Comparison of ENCODE assay signal across 19 cellular contexts in the genomic region with DNA sequence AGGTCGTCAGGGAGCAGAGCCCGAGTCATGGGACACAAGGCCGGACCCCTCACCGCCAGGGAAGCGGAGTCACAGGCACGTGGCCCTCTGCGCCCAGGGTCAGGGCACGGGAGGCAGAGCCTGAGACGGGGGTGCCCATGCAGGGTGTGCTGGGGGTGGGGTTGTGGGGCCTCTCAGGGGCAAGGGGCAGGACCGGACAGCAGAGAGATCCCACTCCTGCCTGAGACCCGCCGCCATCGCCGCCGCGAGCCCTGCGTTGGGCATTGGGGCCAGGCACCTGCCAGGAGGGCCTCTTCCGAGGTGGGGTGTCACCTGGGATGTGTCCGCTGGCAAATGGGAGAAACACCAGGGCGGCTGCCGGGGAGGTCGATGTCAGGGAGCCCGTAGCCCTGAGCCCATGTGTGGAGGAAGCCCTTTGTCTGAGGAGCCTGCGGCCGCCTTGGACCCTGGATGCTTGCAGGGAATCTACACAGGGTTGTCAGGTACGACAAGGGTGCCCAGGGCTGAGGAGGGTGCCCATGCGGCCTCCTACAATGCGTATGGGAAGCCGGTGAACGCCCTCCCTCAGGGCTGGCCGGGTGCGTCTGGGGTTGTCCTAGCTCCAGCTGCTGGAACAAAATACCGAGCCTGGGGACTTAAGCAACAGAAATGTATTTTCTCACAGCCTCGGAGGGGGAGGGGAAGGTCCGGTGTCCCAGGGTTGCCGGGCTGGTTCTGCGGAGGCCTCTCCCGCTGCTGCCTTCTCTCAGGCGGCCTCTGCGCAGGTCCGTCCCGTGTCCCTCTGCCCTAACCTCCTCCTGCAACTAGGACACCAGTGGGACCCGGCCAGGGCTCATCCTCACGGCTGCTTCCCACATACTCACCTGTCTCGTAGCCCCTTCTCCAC. TPM values are rescaled to one million over a fixed set of nuclear protein-coding genes. Genes with fewer than 3 reads are reported as not detected.
DNase-seq lines count a peak whose midpoint lies in the region; ATAC-seq and TF ChIP-seq lines count a peak whose summit lies in the region.
"Had no signal": no experiment of that assay in that cellular context is flagged by ENCODE, and none has a peak within 500 bp of the region (broad histone marks: within the 10 kb centered on the region; RNA-seq: fewer than 3 reads in every experiment).

No MANE protein-coding gene starts in this region.

- peak overlapping the region; percentile 79 to 90 for H3K27ac ChIP-seq in breast epithelium
- peak overlapping the region; percentile 75 for H3K27ac ChIP-seq in left ventricle myocardium inferior (replicated peaks)
- H3K27ac ChIP-seq: SK-N-MC, tibial artery had no signal

- H3K4me1 ChIP-seq in breast epithelium (peaks cover 0 to 7% of the 10 kb centered on the region in 2 donors), left ventricle myocardium inferior (peaks cover 4% of the 10 kb centered on the region)

- BruUV-seq in MCF 10A (replicated peaks; lab: Mats Ljungman, UMichigan): no TSS peak

- no peaks in the 10 kb centered on the region for H3K36me3 Mint-ChIP-seq in MCF 10A (ENCODE audit: insufficient read depth, unreplicated experiment)
- no peaks in the 10 kb centered on the region for H3K36me3 Mint-ChIP-seq in naive B cell
- no peaks in the 10 kb centered on the region for H3K36me3 Mint-ChIP-seq in type B pancreatic cell
- H3K36me3 Mint-ChIP-seq: natural killer cell treated with Interleukin-12 subunit alpha and Interleukin-12 subunit beta and Interleukin-15 and Interleukin-18, amount 100 ng/mL, for 72 hours had no signal

- H3K4me3 Mint-ChIP-seq in MCF 10A (ENCODE audit: unreplicated experiment): no peak overlapping the region
- no peak overlapping the region for H3K4me3 Mint-ChIP-seq in naive B cell
- peak overlapping the region; percentile 28 for H3K4me3 Mint-ChIP-seq in type B pancreatic cell
- no peak overlapping the region for H3K4me3 Mint-ChIP-seq in stimulated activated naive CD8-positive, alpha-beta T cell treated with anti-CD3 and anti-CD28 coated beads, Interleukin-15, amount 100 ng/mL, for 72 hours
- H3K4me3 Mint-ChIP-seq: natural killer cell treated with Interleukin-12 subunit alpha and Interleukin-12 subunit beta and Interleukin-15 and Interleukin-18, amount 100 ng/mL, for 72 hours had no signal

- H3K27ac Mint-ChIP-seq in MCF 10A (ENCODE audit: low read depth, unreplicated experiment) (no peak overlapping the region), naive B cell (peak overlapping the region; percentile 37 to 99 (median 80)), type B pancreatic cell (no peak overlapping the region)
- no peak overlapping the region for H3K27ac Mint-ChIP-seq in stimulated activated naive CD8-positive, alpha-beta T cell treated with anti-CD3 and anti-CD28 coated beads, Interleukin-15, amount 100 ng/mL, for 72 hours

- no peak for TF ChIP-seq POLR2A in breast epithelium (IDR thresholded peaks at IDR 0.05)

- peaks cover 0 to 6% of the 10 kb centered on the region in 2 donors for H3K27me3 ChIP-seq in breast epithelium
- H3K27me3 ChIP-seq in left ventricle myocardium inferior (ENCODE audit: low read depth): peaks cover 44% of the 10 kb centered on the region

- DNase-seq in breast epithelium (ENCODE audit: low spot score in 2 of 2): peak; percentile 62 to 85
- no peak for DNase-seq in MCF 10A (ENCODE audit: unreplicated experiment)
- no peak for DNase-seq in left ventricle myocardium inferior
- no peak for DNase-seq in naive B cell
- no peak for DNase-seq in type B pancreatic cell (ENCODE audit: extremely low spot score, unreplicated experiment)
- no peak for DNase-seq in stimulated activated naive CD8-positive, alpha-beta T cell treated with anti-CD3 and anti-CD28 coated beads, Interleukin-15, amount 100 ng/mL, for 72 hours
- no peak for DNase-seq in activated naive CD4-positive, alpha-beta T cell (lab: John Stamatoyannopoulos, UW)
- DNase-seq: GOT3, NCI-H2029, NCI-H524 treated with DMSO at 0.1 percent for 48 hours, tibial artery had no signal

- H3K4me3 ChIP-seq in breast epithelium (peak overlapping the region in 1 of 3 donors; percentile 39), left ventricle myocardium inferior (no peak overlapping the region)
- H3K4me3 ChIP-seq: SK-N-MC, tibial artery had no signal

- POLR2A ChIA-PET in MCF 10A (lab: Yijun Ruan, JAX): no interaction called here

- CTCF ChIA-PET in MCF 10A (lab: Yijun Ruan, JAX): no interaction called here

- H3K9me3 Mint-ChIP-seq in MCF 10A (ENCODE audit: unreplicated experiment) (no peaks in the 10 kb centered on the region), naive B cell (no peaks in the 10 kb centered on the region), type B pancreatic cell (no peaks in the 10 kb centered on the region)
- H3K9me3 Mint-ChIP-seq in stimulated activated naive CD8-positive, alpha-beta T cell treated with anti-CD3 and anti-CD28 coated beads, Interleukin-15, amount 100 ng/mL, for 72 hours: no peaks in the 10 kb centered on the region
- H3K9me3 Mint-ChIP-seq: natural killer cell treated with Interleukin-12 subunit alpha and Interleukin-12 subunit beta and Interleukin-15 and Interleukin-18, amount 100 ng/mL, for 72 hours had no signal

- ATAC-seq in naive B cell (ENCODE audit: low read depth in 2 of 2) (no peak), HG03469 (IDR thresholded peaks at IDR 0.05; ENCODE audit: unreplicated experiment) (no peak)
- ATAC-seq in stimulated activated naive CD8-positive, alpha-beta T cell treated with anti-CD3 and anti-CD28 coated beads, Interleukin-15, amount 100 ng/mL, for 72 hours: no peak
- ATAC-seq: natural killer cell treated with Interleukin-12 subunit alpha and Interleukin-12 subunit beta and Interleukin-15 and Interleukin-18, amount 100 ng/mL, for 72 hours had no signal

- H3K9me3 ChIP-seq in breast epithelium: no peaks in the 10 kb centered on the region
- H3K9me3 ChIP-seq in left ventricle myocardium inferior (replicated peaks): no peaks in the 10 kb centered on the region
- H3K9me3 ChIP-seq: tibial artery had no signal

- H3K4me1 Mint-ChIP-seq in MCF 10A (ENCODE audit: insufficient read depth, unreplicated experiment) (no peaks in the 10 kb centered on the region), naive B cell (peaks cover 17 to 31% (median 30%) of the 10 kb centered on the region in 3 donors), type B pancreatic cell (ENCODE audit: unreplicated experiment) (peaks cover 25% of the 10 kb centered on the region)
- H3K4me1 Mint-ChIP-seq in stimulated activated naive CD8-positive, alpha-beta T cell treated with anti-CD3 and anti-CD28 coated beads, Interleukin-15, amount 100 ng/mL, for 72 hours: peaks cover 16% of the 10 kb centered on the region

- H3K27me3 Mint-ChIP-seq in MCF 10A (ENCODE audit: insufficient read depth, unreplicated experiment) (peaks cover 15% of the 10 kb centered on the region), naive B cell (no peaks in the 10 kb centered on the region), type B pancreatic cell (no peaks in the 10 kb centered on the region)
- no peaks in the 10 kb centered on the region for H3K27me3 Mint-ChIP-seq in stimulated activated naive CD8-positive, alpha-beta T cell treated with anti-CD3 and anti-CD28 coated beads, Interleukin-15, amount 100 ng/mL, for 72 hours
- H3K27me3 Mint-ChIP-seq: natural killer cell treated with Interleukin-12 subunit alpha and Interleukin-12 subunit beta and Interleukin-15 and Interleukin-18, amount 100 ng/mL, for 72 hours had no signal

- no peak for TF ChIP-seq CTCF in breast epithelium (IDR thresholded peaks at IDR 0.05)
- TF ChIP-seq CTCF in MCF 10A (IDR thresholded peaks at IDR 0.05; ENCODE audit: unreplicated experiment): no peak
- TF ChIP-seq CTCF in left ventricle myocardium inferior (IDR thresholded peaks at IDR 0.05; ENCODE audit: borderline replicate concordance): no peak
- TF ChIP-seq CTCF in type B pancreatic cell (conservative IDR thresholded peaks at IDR 0.05): no peak

- H3K36me3 ChIP-seq in breast epithelium (no peaks in the 10 kb centered on the region), left ventricle myocardium inferior (no peaks in the 10 kb centered on the region)
- H3K36me3 ChIP-seq: tibial artery had no signal

- intact Hi-C loops in breast epithelium (cut with DNase I; ENCODE audit: low total_unique reads): no loop called here
- intact Hi-C loops in MCF 10A (cut with micrococcal nuclease): no loop called here
- intact Hi-C loops in left ventricle myocardium inferior (cut with micrococcal nuclease): no loop called here

RNA-seq across cellular contexts. Expression of a gene that starts 16.4 kb away (rescaled TPM):
- total RNA-seq in breast epithelium (10 to 100 TPM in 2 of 3 donors, 1 to 10 TPM in 1; 6.9 to 24.0 (median 12.5) TPM), MCF 10A (2022) (15.7 and 18.6 TPM in 2 replicates), left ventricle myocardium inferior (3.8 TPM), type B pancreatic cell (ENCODE audit: low replicate concordance) (20.0 and 21.2 TPM in 2 replicates)
- polyA plus RNA-seq in naive B cell (ENCODE audit: low read depth in 6 of 6): 1 to 10 TPM in 5 of 6 donors, not detected in 1; 2.0 to 6.3 (median 4.3) TPM

RNA-seq across cellular contexts. Expression of a gene that starts 41.4 kb away (rescaled TPM):
- under 1 TPM; 0.15 to 0.33 (median 0.16) TPM for total RNA-seq in breast epithelium
- not detected in 2 replicates for total RNA-seq in MCF 10A (2022)
- total RNA-seq in left ventricle myocardium inferior: not detected
- polyA plus RNA-seq in naive B cell (ENCODE audit: low read depth in 6 of 6): not detected
- 0.88 and 1.4 TPM in 2 replicates for total RNA-seq in type B pancreatic cell (ENCODE audit: low replicate concordance)
- total RNA-seq: A172, frontal cortex, OCI-LY7 had no signal

RNA-seq across cellular contexts. Expression of a gene that starts 58.2 kb away (rescaled TPM):
- total RNA-seq in breast epithelium (1 to 10 TPM in 1 of 3 donors, under 1 TPM in 1, not detected in 1; 0.33 to 2.8 TPM), MCF 10A (2022) (0.30 and 0.37 TPM in 2 replicates), left ventricle myocardium inferior (not detected), type B pancreatic cell (ENCODE audit: low replicate concordance) (1.2 and 2.5 TPM in 2 replicates)
- not detected for polyA plus RNA-seq in naive B cell (ENCODE audit: low read depth in 6 of 6)
- total RNA-seq: A172; cerebellum; frontal cortex; natural killer cell treated with Interleukin-12 subunit alpha and Interleukin-12 subunit beta and Interleukin-15 and Interleukin-18, amount 100 ng/mL, for 72 hours; OCI-LY7; sciatic nerve had no signal

Comparison
In these comparisons a context has a peak if more than half of its experiments do, and no peak if none do; other contexts are left out.
1. DNase-seq: peak in breast epithelium (2 of 2); none in MCF 10A (single experiment), left ventricle myocardium inferior (single experiment), naive B cell (single experiment), type B pancreatic cell (single experiment), stimulated activated naive CD8-positive, alpha-beta T cell treated with anti-CD3 and anti-CD28 coated beads, Interleukin-15, amount 100 ng/mL, for 72 hours (0 of 2) and activated naive CD4-positive, alpha-beta T cell (0 of 4).
2. H3K27ac Mint-ChIP-seq: peak in naive B cell (6 of 6); none in MCF 10A (single experiment), type B pancreatic cell (single experiment) and stimulated activated naive CD8-positive, alpha-beta T cell treated with anti-CD3 and anti-CD28 coated beads, Interleukin-15, amount 100 ng/mL, for 72 hours (0 of 2).